Comparison of ENCODE assay signal across 11 cellular contexts in the genomic region with DNA sequence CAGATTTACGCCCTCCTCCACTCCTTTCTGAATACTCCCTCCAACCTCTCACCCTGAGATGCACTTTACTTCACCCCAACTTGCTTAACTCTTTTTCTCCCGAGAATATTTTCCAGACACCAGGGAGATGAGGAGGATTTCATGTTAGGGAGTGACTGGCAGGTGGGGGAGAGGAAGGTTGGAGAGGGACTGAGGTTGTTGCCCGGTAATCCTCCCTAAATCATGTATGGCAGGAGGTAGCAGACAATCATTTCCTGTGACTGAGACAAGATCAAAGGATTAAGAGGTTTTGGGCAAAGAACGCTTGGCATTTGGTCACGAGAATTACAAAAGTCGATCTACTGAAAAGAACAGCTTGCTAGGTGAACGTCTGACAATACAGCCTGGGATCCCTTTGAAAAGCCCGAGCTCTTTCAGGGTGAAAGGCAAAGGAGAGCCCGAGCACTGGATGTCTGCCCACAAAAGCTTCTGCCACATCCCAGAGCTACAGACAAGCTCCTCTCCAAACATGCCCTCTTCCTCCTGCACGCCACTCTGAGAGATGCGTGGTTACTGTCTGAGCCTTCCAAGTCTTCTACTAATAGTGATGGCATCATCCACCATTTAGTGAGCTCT.
"Had no signal": no experiment of that assay in that cellular context is flagged by ENCODE, and none has a peak within 500 bp of the region (broad histone marks: within the 10 kb centered on the region; RNA-seq: fewer than 3 reads in every experiment).

No MANE protein-coding gene starts in this region.

- H3K4me1 Mint-ChIP-seq: activated CD4-positive, alpha-beta T cell treated with anti-CD3 and anti-CD28 coated beads, Interleukin-2, amount 10 ng/mL, durations not matched to agents 24 days and 14 days; activated naive CD8-positive, alpha-beta T cell treated with anti-CD3 and anti-CD28 coated beads, Interleukin-2, amount 10 ng/mL, durations not matched to agents 7 days and 5 days had no signal

- ATAC-seq: SK-N-SH treated with all-trans-retinoic acid at 6 μM for 48 hours; stimulated activated effector memory CD8-positive, alpha-beta T cell treated with anti-CD3 and anti-CD28 coated beads, Interleukin-12 subunit alpha, Interleukin-12 subunit beta, amount 100 ng/mL, for 72 hours; WTC11 had no signal

- H3K9me3 Mint-ChIP-seq: activated CD4-positive, alpha-beta T cell treated with anti-CD3 and anti-CD28 coated beads, Interleukin-2, amount 10 ng/mL, durations not matched to agents 24 days and 14 days; activated naive CD8-positive, alpha-beta T cell treated with anti-CD3 and anti-CD28 coated beads, Interleukin-2, amount 10 ng/mL, durations not matched to agents 7 days and 5 days; stimulated activated effector memory CD8-positive, alpha-beta T cell treated with anti-CD3 and anti-CD28 coated beads, Interleukin-12 subunit alpha, Interleukin-12 subunit beta, amount 100 ng/mL, for 72 hours; T-helper 1 cell treated with Interleukin-12 subunit alpha and Interleukin-12 subunit beta and Interleukin-4 antibody, amounts not matched to agents 30 μg/mL and 1 μg/mL, for 36 hours; WTC11 had no signal

- H3K27ac Mint-ChIP-seq: activated CD4-positive, alpha-beta T cell treated with anti-CD3 and anti-CD28 coated beads, Interleukin-2, amount 10 ng/mL, durations not matched to agents 24 days and 14 days; activated naive CD8-positive, alpha-beta T cell treated with anti-CD3 and anti-CD28 coated beads, Interleukin-2, amount 10 ng/mL, durations not matched to agents 7 days and 5 days; stimulated activated effector memory CD8-positive, alpha-beta T cell treated with anti-CD3 and anti-CD28 coated beads, Interleukin-12 subunit alpha, Interleukin-12 subunit beta, amount 100 ng/mL, for 72 hours; T-helper 1 cell treated with Interleukin-12 subunit alpha and Interleukin-12 subunit beta and Interleukin-4 antibody, amounts not matched to agents 30 μg/mL and 1 μg/mL, for 36 hours; WTC11 had no signal

- H3K27me3 Mint-ChIP-seq: activated CD4-positive, alpha-beta T cell treated with anti-CD3 and anti-CD28 coated beads, Interleukin-2, amount 10 ng/mL, durations not matched to agents 24 days and 14 days had no signal

- DNase-seq: activated CD4-positive, alpha-beta T cell treated with anti-CD3 and anti-CD28 coated beads, Interleukin-2, amount 10 ng/mL, durations not matched to agents 24 days and 14 days; activated CD8-positive, alpha-beta memory T cell treated with anti-CD3 and anti-CD28 coated beads for 24 hours; activated naive CD4-positive, alpha-beta T cell; activated naive CD8-positive, alpha-beta T cell treated with anti-CD3 and anti-CD28 coated beads, Interleukin-2, amount 10 ng/mL, durations not matched to agents 7 days and 5 days; anterior cingulate cortex; erythroblast; hippocampal formation had no signal

- H3K4me3 Mint-ChIP-seq: activated CD4-positive, alpha-beta T cell treated with anti-CD3 and anti-CD28 coated beads, Interleukin-2, amount 10 ng/mL, durations not matched to agents 24 days and 14 days; activated naive CD8-positive, alpha-beta T cell treated with anti-CD3 and anti-CD28 coated beads, Interleukin-2, amount 10 ng/mL, durations not matched to agents 7 days and 5 days; stimulated activated effector memory CD8-positive, alpha-beta T cell treated with anti-CD3 and anti-CD28 coated beads, Interleukin-12 subunit alpha, Interleukin-12 subunit beta, amount 100 ng/mL, for 72 hours; T-helper 1 cell treated with Interleukin-12 subunit alpha and Interleukin-12 subunit beta and Interleukin-4 antibody, amounts not matched to agents 30 μg/mL and 1 μg/mL, for 36 hours; WTC11 had no signal

- H3K36me3 Mint-ChIP-seq: activated naive CD8-positive, alpha-beta T cell treated with anti-CD3 and anti-CD28 coated beads, Interleukin-2, amount 10 ng/mL, durations not matched to agents 7 days and 5 days; stimulated activated effector memory CD8-positive, alpha-beta T cell treated with anti-CD3 and anti-CD28 coated beads, Interleukin-12 subunit alpha, Interleukin-12 subunit beta, amount 100 ng/mL, for 72 hours; WTC11 had no signal
